In the genomic region with DNA sequence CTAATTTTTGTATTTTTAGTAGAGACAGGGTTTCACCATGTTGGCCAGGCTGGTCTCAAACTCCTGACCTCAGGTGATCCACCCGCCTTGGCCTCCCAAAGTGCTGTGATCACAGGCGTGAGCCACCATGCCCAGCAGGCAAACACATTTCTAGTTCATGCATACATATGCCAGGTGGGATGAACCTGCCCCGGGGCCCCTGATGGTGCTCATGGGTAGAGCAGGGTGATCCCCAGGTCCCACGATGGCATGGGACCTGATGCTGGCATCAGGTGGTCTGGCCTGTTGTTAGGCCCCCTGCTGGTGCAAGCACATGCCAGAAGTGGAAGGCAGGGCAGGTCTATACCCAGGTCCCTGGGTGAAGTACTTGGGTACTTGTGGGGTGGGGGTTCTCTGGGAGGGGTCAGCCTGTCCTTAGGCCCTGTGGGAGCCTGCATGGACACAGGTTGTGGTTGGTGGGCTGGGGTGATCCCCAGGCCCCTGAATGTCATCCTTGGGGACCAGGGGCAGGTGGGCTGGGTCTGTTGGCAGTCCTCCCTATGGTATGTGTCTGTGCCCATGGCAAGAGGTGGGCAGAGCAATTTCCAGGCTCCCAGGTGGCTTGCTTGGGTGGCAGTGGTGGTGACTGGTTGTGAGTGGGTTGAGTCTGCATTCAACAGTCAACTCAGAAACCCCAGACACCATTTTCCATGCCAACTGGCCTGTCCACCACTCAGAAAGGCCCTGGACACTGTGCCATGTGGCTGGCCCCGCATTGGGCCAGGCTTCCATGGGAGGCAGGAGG, we compare ENCODE assay signal across 19 cellular contexts. TPM values are rescaled to one million over a fixed set of nuclear protein-coding genes. Genes with fewer than 3 reads are reported as not detected.
"Had no signal": no experiment of that assay in that cellular context is flagged by ENCODE, and none has a peak within 500 bp of the region (broad histone marks: within the 10 kb centered on the region; RNA-seq: fewer than 3 reads in every experiment).

No MANE protein-coding gene starts in this region.

- H3K9me3 Mint-ChIP-seq: activated naive CD4-positive, alpha-beta T cell treated with anti-CD3 and anti-CD28 coated beads, Interleukin-2, amount 10 ng/mL, durations not matched to agents 7 days and 5 days; activated T-helper 17 cell treated with anti-CD3 and anti-CD28 coated beads, Interleukin-2, amount 50 U/mL, for 72 hours; neural crest cell; stimulated activated memory B cell treated with anti-CD40 and anti-IgM and Interleukin-4, amounts not matched to agents 10 μg/mL and 1 μg/mL and 100 μg/mL, for 72 hours had no signal

- H3K4me1 ChIP-seq: breast epithelium had no signal

- H3K27me3 Mint-ChIP-seq: activated naive CD4-positive, alpha-beta T cell treated with anti-CD3 and anti-CD28 coated beads, Interleukin-2, amount 10 ng/mL, durations not matched to agents 7 days and 5 days; activated T-helper 17 cell treated with anti-CD3 and anti-CD28 coated beads, Interleukin-2, amount 50 U/mL, for 72 hours; progenitor cell of endocrine pancreas; stimulated activated memory B cell treated with anti-CD40 and anti-IgM and Interleukin-4, amounts not matched to agents 10 μg/mL and 1 μg/mL and 100 μg/mL, for 72 hours had no signal

- H3K4me1 Mint-ChIP-seq: activated T-helper 17 cell treated with anti-CD3 and anti-CD28 coated beads, Interleukin-2, amount 50 U/mL, for 72 hours had no signal

- DNase-seq: activated CD4-positive, alpha-beta T cell treated with anti-CD3 and anti-CD28 coated beads for 1 hour; activated CD4-positive, alpha-beta T cell treated with anti-CD3 and anti-CD28 coated beads, Interleukin-2, amount 50 U/mL, for 48 hours; activated naive CD4-positive, alpha-beta T cell treated with anti-CD3 and anti-CD28 coated beads, Interleukin-2, amount 10 ng/mL, durations not matched to agents 7 days and 5 days; activated T-cell treated with anti-CD3 and anti-CD28 coated beads for 4 hours; cortex of kidney; gastrocnemius medialis; right cardiac atrium; small intestine; stimulated activated CD4-positive, alpha-beta T cell treated with anti-CD3 and anti-CD28 coated beads, Interleukin-4, amount 100 ng/mL, for 1 hour had no signal

- H3K27ac ChIP-seq: breast epithelium, left lung had no signal

- H3K36me3 ChIP-seq: breast epithelium, gastrocnemius medialis had no signal

- H3K36me3 Mint-ChIP-seq: activated naive CD4-positive, alpha-beta T cell treated with anti-CD3 and anti-CD28 coated beads, Interleukin-2, amount 10 ng/mL, durations not matched to agents 7 days and 5 days had no signal

- H3K27me3 ChIP-seq: breast epithelium, gastrocnemius medialis, left lung had no signal

- H3K9me3 ChIP-seq: breast epithelium, gastrocnemius medialis, left lung had no signal

- H3K4me3 ChIP-seq: breast epithelium, gastrocnemius medialis, left lung had no signal

- ATAC-seq: activated T-helper 17 cell treated with anti-CD3 and anti-CD28 coated beads, Interleukin-2, amount 50 U/mL, for 72 hours; left lung; right cardiac atrium; stimulated activated memory B cell treated with anti-CD40 and anti-IgM and Interleukin-4, amounts not matched to agents 10 μg/mL and 1 μg/mL and 100 μg/mL, for 72 hours had no signal

- H3K27ac Mint-ChIP-seq: activated naive CD4-positive, alpha-beta T cell treated with anti-CD3 and anti-CD28 coated beads, Interleukin-2, amount 10 ng/mL, durations not matched to agents 7 days and 5 days; progenitor cell of endocrine pancreas; stimulated activated memory B cell treated with anti-CD40 and anti-IgM and Interleukin-4, amounts not matched to agents 10 μg/mL and 1 μg/mL and 100 μg/mL, for 72 hours had no signal

- H3K4me3 Mint-ChIP-seq: activated naive CD4-positive, alpha-beta T cell treated with anti-CD3 and anti-CD28 coated beads, Interleukin-2, amount 10 ng/mL, durations not matched to agents 7 days and 5 days; activated T-helper 17 cell treated with anti-CD3 and anti-CD28 coated beads, Interleukin-2, amount 50 U/mL, for 72 hours; neural crest cell; stimulated activated memory B cell treated with anti-CD40 and anti-IgM and Interleukin-4, amounts not matched to agents 10 μg/mL and 1 μg/mL and 100 μg/mL, for 72 hours had no signal

RNA-seq across cellular contexts. Expression of a gene that starts 9.6 kb away (rescaled TPM):
- total RNA-seq: astrocyte, kidney epithelial cell, lung microvascular endothelial cell, neural crest cell, right cardiac atrium, urinary bladder had no signal

RNA-seq across cellular contexts. Expression of a gene that starts 49.1 kb away (rescaled TPM):
- total RNA-seq: astrocyte, gastrocnemius medialis, kidney epithelial cell, lung microvascular endothelial cell, neural crest cell had no signal
